In genomic region chr7:1709281-1709680, GRCh38 we compare ENCODE assay signal across 2 cellular contexts.
TF ChIP-seq lines count a peak whose summit lies in the region.

No MANE protein-coding gene starts in this region.

TF ChIP-seq in liver, 16 proteins besides CTCF, POLR2A, EP300 and RAD21 (continued from another document):
- no peak for TF ChIP-seq ZBTB33 (IDR thresholded peaks at IDR 0.05)
- TF ChIP-seq TAF1 (conservative IDR thresholded peaks at IDR 0.05) = no peak
- no peak for TF ChIP-seq FOXA2 (IDR thresholded peaks at IDR 0.05)

TF ChIP-seq in HepG2, 621 proteins besides CTCF, POLR2A, EP300 and RAD21 (continued from another document):
- TF ChIP-seq BATF2 (CRISPR knock-in tag; IDR thresholded peaks at IDR 0.05) (no peak), ZBTB44 (CRISPR knock-in tag; IDR thresholded peaks at IDR 0.05) (no peak), ETV5 (CRISPR knock-in tag; IDR thresholded peaks at IDR 0.05; ENCODE audit: borderline replicate concordance) (no peak), ZNF674 (CRISPR knock-in tag; IDR thresholded peaks at IDR 0.05; ENCODE audit: low read depth) (no peak), ARID3A (IDR thresholded peaks at IDR 0.05; ENCODE audit: low read depth, low read length) (no peak), PHF21A (CRISPR knock-in tag; IDR thresholded peaks at IDR 0.05) (no peak)
